ENCODE assay signal across 28 cellular contexts in genomic region chr15:86061581-86061980, GRCh38. TPM values are rescaled to one million over a fixed set of nuclear protein-coding genes. Genes with fewer than 3 reads are reported as not detected.
"Had no signal": no experiment of that assay in that cellular context is flagged by ENCODE, and none has a peak within 500 bp of the region (broad histone marks: within the 10 kb centered on the region; RNA-seq: fewer than 3 reads in every experiment).

No MANE protein-coding gene starts in this region.

- FAIRE-seq: endothelial cell of umbilical vein, keratinocyte, small intestine, TTC549 had no signal

- H3K36me3 Mint-ChIP-seq: activated CD8-positive, alpha-beta memory T cell treated with anti-CD3 and anti-CD28 coated beads, Interleukin-2, amount 10 ng/mL, durations not matched to agents 7 days and 5 days; activated naive CD8-positive, alpha-beta T cell treated with anti-CD3 and anti-CD28 coated beads for 36 hours; mesothelial cell of epicardium; natural killer cell treated with Interleukin-12 subunit alpha and Interleukin-12 subunit beta and Interleukin-15 and Interleukin-18, amount 100 ng/mL, for 72 hours had no signal

- H3K27ac Mint-ChIP-seq: activated B cell treated with CpG ODN at 0.5 μM for 24 hours; activated CD4-positive, alpha-beta memory T cell treated with anti-CD3 and anti-CD28 coated beads, Interleukin-2, amount 10 ng/mL, durations not matched to agents 7 days and 5 days; activated CD8-positive, alpha-beta memory T cell treated with anti-CD3 and anti-CD28 coated beads, Interleukin-2, amount 10 ng/mL, durations not matched to agents 7 days and 5 days; activated naive CD8-positive, alpha-beta T cell treated with anti-CD3 and anti-CD28 coated beads for 36 hours; mesothelial cell of epicardium; natural killer cell treated with Interleukin-12 subunit alpha and Interleukin-12 subunit beta and Interleukin-15 and Interleukin-18, amount 100 ng/mL, for 72 hours; stimulated activated naive CD8-positive, alpha-beta T cell treated with anti-CD3 and anti-CD28 coated beads, Interleukin-15, amount 100 ng/mL, for 72 hours had no signal

- H3K27ac ChIP-seq: esophagus squamous epithelium, lower lobe of right lung, right atrium auricular region, suprapubic skin, transverse colon, vagina had no signal

- DNase-seq: activated B cell treated with CpG ODN at 0.5 μM for 24 hours; activated CD4-positive, alpha-beta memory T cell treated with anti-CD3 and anti-CD28 coated beads, Interleukin-2, amount 10 ng/mL, durations not matched to agents 7 days and 5 days; activated CD4-positive, alpha-beta T cell treated with anti-CD3 and anti-CD28 coated beads for 4 hours; activated CD8-positive, alpha-beta memory T cell treated with anti-CD3 and anti-CD28 coated beads, Interleukin-2, amount 10 ng/mL, durations not matched to agents 7 days and 5 days; activated naive CD4-positive, alpha-beta T cell; activated naive CD8-positive, alpha-beta T cell treated with anti-CD3 and anti-CD28 coated beads for 36 hours; amniotic stem cell; dermis blood vessel endothelial cell; effector memory CD4-positive, alpha-beta T cell; esophagus squamous epithelium; hippocampal formation; lower lobe of right lung; small intestine; stimulated activated CD4-positive, alpha-beta T cell treated with anti-CD3 and anti-CD28 coated beads, Interleukin-15, amount 100 ng/mL, for 24 hours; stimulated activated CD4-positive, alpha-beta T cell treated with anti-CD3 and anti-CD28 coated beads, Interleukin-2, amount 100 ng/mL, for 48 hours; stimulated activated naive CD8-positive, alpha-beta T cell treated with anti-CD3 and anti-CD28 coated beads, Interleukin-15, amount 100 ng/mL, for 72 hours; T-helper 2 cell; transverse colon had no signal

- ATAC-seq: activated CD8-positive, alpha-beta memory T cell treated with anti-CD3 and anti-CD28 coated beads, Interleukin-2, amount 10 ng/mL, durations not matched to agents 7 days and 5 days; lower lobe of right lung; natural killer cell treated with Interleukin-12 subunit alpha and Interleukin-12 subunit beta and Interleukin-15 and Interleukin-18, amount 100 ng/mL, for 72 hours; stimulated activated naive CD8-positive, alpha-beta T cell treated with anti-CD3 and anti-CD28 coated beads, Interleukin-15, amount 100 ng/mL, for 72 hours had no signal

- H3K9me3 Mint-ChIP-seq: activated B cell treated with CpG ODN at 0.5 μM for 24 hours; activated CD4-positive, alpha-beta memory T cell treated with anti-CD3 and anti-CD28 coated beads, Interleukin-2, amount 10 ng/mL, durations not matched to agents 7 days and 5 days; activated naive CD8-positive, alpha-beta T cell treated with anti-CD3 and anti-CD28 coated beads for 36 hours; mesothelial cell of epicardium; natural killer cell treated with Interleukin-12 subunit alpha and Interleukin-12 subunit beta and Interleukin-15 and Interleukin-18, amount 100 ng/mL, for 72 hours; stimulated activated naive CD8-positive, alpha-beta T cell treated with anti-CD3 and anti-CD28 coated beads, Interleukin-15, amount 100 ng/mL, for 72 hours had no signal

- H3K4me3 ChIP-seq: esophagus squamous epithelium, lower lobe of right lung, right atrium auricular region, suprapubic skin, transverse colon, vagina had no signal

- H3K4me3 Mint-ChIP-seq: activated B cell treated with CpG ODN at 0.5 μM for 24 hours; activated CD4-positive, alpha-beta memory T cell treated with anti-CD3 and anti-CD28 coated beads, Interleukin-2, amount 10 ng/mL, durations not matched to agents 7 days and 5 days; activated CD8-positive, alpha-beta memory T cell treated with anti-CD3 and anti-CD28 coated beads, Interleukin-2, amount 10 ng/mL, durations not matched to agents 7 days and 5 days; activated naive CD8-positive, alpha-beta T cell treated with anti-CD3 and anti-CD28 coated beads for 36 hours; mesothelial cell of epicardium; natural killer cell treated with Interleukin-12 subunit alpha and Interleukin-12 subunit beta and Interleukin-15 and Interleukin-18, amount 100 ng/mL, for 72 hours; stimulated activated naive CD8-positive, alpha-beta T cell treated with anti-CD3 and anti-CD28 coated beads, Interleukin-15, amount 100 ng/mL, for 72 hours had no signal

- H3K36me3 ChIP-seq: esophagus squamous epithelium, lower lobe of right lung, right atrium auricular region, suprapubic skin, transverse colon, vagina had no signal

- H3K9me3 ChIP-seq: esophagus squamous epithelium, lower lobe of right lung, right atrium auricular region, suprapubic skin, transverse colon, vagina had no signal

- H3K4me1 Mint-ChIP-seq: activated B cell treated with CpG ODN at 0.5 μM for 24 hours; activated CD4-positive, alpha-beta memory T cell treated with anti-CD3 and anti-CD28 coated beads, Interleukin-2, amount 10 ng/mL, durations not matched to agents 7 days and 5 days; activated CD8-positive, alpha-beta memory T cell treated with anti-CD3 and anti-CD28 coated beads, Interleukin-2, amount 10 ng/mL, durations not matched to agents 7 days and 5 days; activated naive CD8-positive, alpha-beta T cell treated with anti-CD3 and anti-CD28 coated beads for 36 hours; mesothelial cell of epicardium; stimulated activated naive CD8-positive, alpha-beta T cell treated with anti-CD3 and anti-CD28 coated beads, Interleukin-15, amount 100 ng/mL, for 72 hours had no signal

- H3K4me1 ChIP-seq: esophagus squamous epithelium, lower lobe of right lung, right atrium auricular region, suprapubic skin, transverse colon, vagina had no signal

- H3K27me3 ChIP-seq: right atrium auricular region, suprapubic skin, vagina had no signal

- H3K27me3 Mint-ChIP-seq: activated CD4-positive, alpha-beta memory T cell treated with anti-CD3 and anti-CD28 coated beads, Interleukin-2, amount 10 ng/mL, durations not matched to agents 7 days and 5 days had no signal

RNA-seq across cellular contexts. Expression of gene AGBL1, which starts 18.1 kb away (rescaled TPM):
- total RNA-seq: activated B cell treated with CpG ODN at 0.5 μM for 24 hours; activated CD4-positive, alpha-beta memory T cell treated with anti-CD3 and anti-CD28 coated beads, Interleukin-2, amount 10 ng/mL, durations not matched to agents 7 days and 5 days; activated CD8-positive, alpha-beta memory T cell treated with anti-CD3 and anti-CD28 coated beads, Interleukin-2, amount 10 ng/mL, durations not matched to agents 7 days and 5 days; activated naive CD8-positive, alpha-beta T cell treated with anti-CD3 and anti-CD28 coated beads for 36 hours; dermis blood vessel endothelial cell; endothelial cell of umbilical vein; mesothelial cell of epicardium; natural killer cell treated with Interleukin-12 subunit alpha and Interleukin-12 subunit beta and Interleukin-15 and Interleukin-18, amount 100 ng/mL, for 72 hours; omental fat pad; posterior vena cava; right atrium auricular region; vagina had no signal
- polyA plus RNA-seq: endothelial cell of umbilical vein, keratinocyte had no signal
